13 cellular contexts compared by ENCODE assay signal in genomic region chr20:17896771-17897369, GRCh38.
DNase-seq lines count a peak whose midpoint lies in the region; ATAC-seq, FAIRE-seq and TF ChIP-seq lines count a peak whose summit lies in the region.
"Had no signal": no experiment of that assay in that cellular context is flagged by ENCODE, and none has a peak within 500 bp of the region (broad histone marks: within the 10 kb centered on the region; RNA-seq: fewer than 3 reads in every experiment).

No MANE protein-coding gene starts in this region.

- WGBS in GM23248 (ENCODE audit: low coverage in 1 of 2, low lambda C conversion rate in 2 of 2, missing lambda C conversion rate in 2 of 2), 2 experiments, result 65 to 68% methylated on average over 3 of the region's 3 CpGs

- peak overlapping the region; percentile 83 for H3K4me2 ChIP-seq in GM23248 (ENCODE audit: unreplicated experiment)

- CTCF ChIA-PET in activated CD4-positive, alpha-beta memory T cell treated with anti-CD3 and anti-CD28 coated beads, Interleukin-2, amount 10 ng/mL, durations not matched to agents 7 days and 5 days (lab: Charles Lee), result interaction anchor here (1.2 to 2.7 kb wide), 5 partner anchors 99 to 392 kb away, joined by 3 to 20 read pairs (median 13); partner anchors contain the start of gene RRBP1

- H3K9ac ChIP-seq in GM23248, result no peak overlapping the region

- H3K4me3 ChIP-seq in GM23248, result no peak overlapping the region

- TF ChIP-seq POLR2A in GM12892 (IDR thresholded peaks at IDR 0.05; ENCODE audit: low read depth, low read length), result no peak

- no peaks in the 10 kb centered on the region for H3K9me3 ChIP-seq in GM23248 (ENCODE audit: low read depth)
- H3K9me3 ChIP-seq: suprapubic skin had no signal

- peak; percentile 88 for FAIRE-seq in GM12892 (lab: Jason Lieb, UNC)
- FAIRE-seq: islet of Langerhans, small intestine had no signal

- no peaks in the 10 kb centered on the region for H3K9me3 Mint-ChIP-seq in activated T-helper 17 cell treated with anti-CD3 and anti-CD28 coated beads, Interleukin-2, amount 50 U/mL, for 72 hours
- H3K9me3 Mint-ChIP-seq in nephron progenitor cell, result peaks cover 18% of the 10 kb centered on the region
- no peaks in the 10 kb centered on the region for H3K9me3 Mint-ChIP-seq in activated CD4-positive, alpha-beta memory T cell treated with anti-CD3 and anti-CD28 coated beads, Interleukin-2, amount 10 ng/mL, durations not matched to agents 7 days and 5 days

- in situ Hi-C loops in GM23248 (cut with MboI), result loop anchor here (10.0 kb wide), 1 partner anchor 222 kb away; no protein-coding TSS in a partner anchor

- peak overlapping the region; percentile 53 for H3K27ac Mint-ChIP-seq in activated T-helper 17 cell treated with anti-CD3 and anti-CD28 coated beads, Interleukin-2, amount 50 U/mL, for 72 hours
- H3K27ac Mint-ChIP-seq in nephron progenitor cell, result no peak overlapping the region
- no peak overlapping the region for H3K27ac Mint-ChIP-seq in activated CD4-positive, alpha-beta memory T cell treated with anti-CD3 and anti-CD28 coated beads, Interleukin-2, amount 10 ng/mL, durations not matched to agents 7 days and 5 days

- peaks cover 12% of the 10 kb centered on the region for H3K4me1 Mint-ChIP-seq in activated T-helper 17 cell treated with anti-CD3 and anti-CD28 coated beads, Interleukin-2, amount 50 U/mL, for 72 hours
- H3K4me1 Mint-ChIP-seq in nephron progenitor cell, result peaks cover 28% of the 10 kb centered on the region
- peaks cover 32% of the 10 kb centered on the region for H3K4me1 Mint-ChIP-seq in activated CD4-positive, alpha-beta memory T cell treated with anti-CD3 and anti-CD28 coated beads, Interleukin-2, amount 10 ng/mL, durations not matched to agents 7 days and 5 days

- H4K20me1 ChIP-seq in GM23248 (ENCODE audit: insufficient read depth), result no peaks in the 10 kb centered on the region

- H3K27me3 Mint-ChIP-seq in activated T-helper 17 cell treated with anti-CD3 and anti-CD28 coated beads, Interleukin-2, amount 50 U/mL, for 72 hours, result peaks cover 22% of the 10 kb centered on the region
- peaks cover 10% of the 10 kb centered on the region for H3K27me3 Mint-ChIP-seq in nephron progenitor cell (ENCODE audit: low read depth, poor library complexity)
- peaks cover 40% of the 10 kb centered on the region for H3K27me3 Mint-ChIP-seq in activated CD4-positive, alpha-beta memory T cell treated with anti-CD3 and anti-CD28 coated beads, Interleukin-2, amount 10 ng/mL, durations not matched to agents 7 days and 5 days

- no peak for TF ChIP-seq CTCF in nephron progenitor cell (IDR thresholded peaks at IDR 0.05)

- H3K4me1 ChIP-seq in GM23248 (ENCODE audit: insufficient read depth), result peaks cover 18% of the 10 kb centered on the region

- H3K4me3 Mint-ChIP-seq in activated T-helper 17 cell treated with anti-CD3 and anti-CD28 coated beads, Interleukin-2, amount 50 U/mL, for 72 hours, result no peak overlapping the region
- peak overlapping the region; percentile 41 for H3K4me3 Mint-ChIP-seq in nephron progenitor cell
- no peak overlapping the region for H3K4me3 Mint-ChIP-seq in activated CD4-positive, alpha-beta memory T cell treated with anti-CD3 and anti-CD28 coated beads, Interleukin-2, amount 10 ng/mL, durations not matched to agents 7 days and 5 days

- H3K36me3 Mint-ChIP-seq in activated T-helper 17 cell treated with anti-CD3 and anti-CD28 coated beads, Interleukin-2, amount 50 U/mL, for 72 hours (ENCODE audit: low read depth), result no peaks in the 10 kb centered on the region
- H3K36me3 Mint-ChIP-seq in nephron progenitor cell (ENCODE audit: low read depth), result no peaks in the 10 kb centered on the region
- H3K36me3 Mint-ChIP-seq in activated CD4-positive, alpha-beta memory T cell treated with anti-CD3 and anti-CD28 coated beads, Interleukin-2, amount 10 ng/mL, durations not matched to agents 7 days and 5 days (ENCODE audit: low read depth), result no peaks in the 10 kb centered on the region

- DNase-seq in GM12892 (ENCODE audit: insufficient read length) (no peak), GM23248 (peak; percentile 32), nephron progenitor cell (no peak), NCI-H446 treated with DMSO at 0.1 percent for 48 hours (lab: John Stamatoyannopoulos, UW) (no peak), NCI-H526 treated with DMSO at 0.1 percent for 48 hours (lab: John Stamatoyannopoulos, UW) (no peak)
- no peak for DNase-seq in activated CD4-positive, alpha-beta memory T cell treated with anti-CD3 and anti-CD28 coated beads, Interleukin-2, amount 10 ng/mL, durations not matched to agents 7 days and 5 days
- no peak for DNase-seq in stimulated activated naive CD4-positive, alpha-beta T cell treated with Interleukin-2 at 50 U/mL for 16 hours (lab: John Stamatoyannopoulos, UW)
- DNase-seq: NCI-H524 treated with DMSO at 0.1 percent for 48 hours, small intestine, T-helper 1 cell had no signal

- no peaks in the 10 kb centered on the region for H3K36me3 ChIP-seq in GM23248 (ENCODE audit: low read depth)
- H3K36me3 ChIP-seq: suprapubic skin had no signal

- H3F3A ChIP-seq in GM23248 (ENCODE audit: insufficient read depth), result peaks cover 15% of the 10 kb centered on the region

- no peak overlapping the region for H3K27ac ChIP-seq in GM23248

- POLR2A ChIA-PET in activated CD4-positive, alpha-beta memory T cell treated with anti-CD3 and anti-CD28 coated beads, Interleukin-2, amount 10 ng/mL, durations not matched to agents 7 days and 5 days (lab: Charles Lee), result interaction anchor here (1.6 kb wide), 1 partner anchor 215 kb away, joined by 4 read pairs; the partner anchor contains the start of gene RRBP1

- H3K9me2 ChIP-seq in GM23248 (ENCODE audit: insufficient read depth), result no peaks in the 10 kb centered on the region

- ATAC-seq in activated T-helper 17 cell treated with anti-CD3 and anti-CD28 coated beads, Interleukin-2, amount 50 U/mL, for 72 hours (replicated peaks), result peak; percentile 82

- no peak overlapping the region for H2AFZ ChIP-seq in GM23248

- no peaks in the 10 kb centered on the region for H3K79me2 ChIP-seq in GM23248 (ENCODE audit: insufficient read depth)

- H3K27me3 ChIP-seq in GM23248 (replicated peaks; ENCODE audit: insufficient read depth), result no peaks in the 10 kb centered on the region
- H3K27me3 ChIP-seq: suprapubic skin had no signal
